In genomic region chr3:2568073-2568671, GRCh38 we compare ENCODE assay signal across 24 cellular contexts.
"Had no signal": no experiment of that assay in that cellular context is flagged by ENCODE, and none has a peak within 500 bp of the region (broad histone marks: within the 10 kb centered on the region; RNA-seq: fewer than 3 reads in every experiment).

No MANE protein-coding gene starts in this region.

- DNase-seq: cerebellar nuclear complex; dermis blood vessel endothelial cell; foreskin keratinocyte; head of caudate nucleus; hippocampal formation; mammary epithelial cell; mucosa of descending colon; naive thymus-derived CD8-positive, alpha-beta T cell; nucleus accumbens; ovary; psoas muscle; retina; right lobe of liver; spleen; stimulated activated CD4-positive, alpha-beta T cell treated with anti-CD3 and anti-CD28 coated beads, Interleukin-15, amount 100 ng/mL, for 24 hours; stimulated activated CD4-positive, alpha-beta T cell treated with anti-CD3 and anti-CD28 coated beads, Interleukin-1b, Interleukin-23, amount 100 ng/mL, for 48 hours; stimulated activated CD4-positive, alpha-beta T cell treated with anti-CD3 and anti-CD28 coated beads, Interleukin-4, amount 100 ng/mL, for 24 hours; stimulated activated naive CD8-positive, alpha-beta T cell treated with anti-CD3 and anti-CD28 coated beads, Interleukin-15, amount 100 ng/mL, for 72 hours; transverse colon had no signal

- H3K4me3 ChIP-seq: mucosa of descending colon, neural progenitor cell, ovary, psoas muscle, right lobe of liver, spleen, thoracic aorta, transverse colon had no signal

- ATAC-seq: esophagus mucosa; foreskin keratinocyte; left lobe of liver; mucosa of descending colon; naive thymus-derived CD8-positive, alpha-beta T cell; psoas muscle; right lobe of liver; stimulated activated memory B cell treated with anti-CD40 and anti-IgM and Interleukin-4, amounts not matched to agents 10 μg/mL and 1 μg/mL and 100 μg/mL, for 72 hours; stimulated activated naive CD8-positive, alpha-beta T cell treated with anti-CD3 and anti-CD28 coated beads, Interleukin-15, amount 100 ng/mL, for 72 hours had no signal
